20 cellular contexts compared by ENCODE assay signal in the genomic region with DNA sequence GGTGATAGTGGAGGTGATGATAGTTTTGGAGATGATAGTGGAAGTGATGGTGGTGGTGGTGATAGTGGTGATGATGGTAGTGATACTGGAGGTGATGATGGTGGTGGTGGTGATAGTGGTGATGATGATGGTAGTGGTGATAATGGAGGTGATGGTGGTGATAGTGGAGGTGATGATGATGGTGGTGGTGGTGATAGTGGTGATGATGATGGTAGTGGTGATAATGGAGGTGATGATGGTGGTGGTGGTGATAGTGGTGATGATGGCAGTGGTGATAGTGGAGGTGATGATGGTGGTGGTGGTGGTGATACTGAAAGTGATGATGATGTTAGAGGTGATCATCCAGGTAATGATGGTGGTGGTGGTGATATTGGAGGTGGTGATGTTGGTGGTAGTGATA.
"Had no signal": no experiment of that assay in that cellular context is flagged by ENCODE, and none has a peak within 500 bp of the region (broad histone marks: within the 10 kb centered on the region; RNA-seq: fewer than 3 reads in every experiment).

No MANE protein-coding gene starts in this region.

- H3K4me1 ChIP-seq: tibial artery, upper lobe of left lung had no signal

- H3K27me3 ChIP-seq: tibial artery, upper lobe of left lung had no signal

- FAIRE-seq: endothelial cell of umbilical vein had no signal

- DNase-seq: effector CD4-positive, alpha-beta T cell; endodermal cell; erythroblast; foreskin melanocyte; glutamatergic neuron; islet precursor cell; mammary epithelial cell; naive thymus-derived CD4-positive, alpha-beta T cell; nephron progenitor cell; posterior cingulate gyrus; stimulated activated CD4-positive, alpha-beta T cell treated with anti-CD3 and anti-CD28 coated beads, Interleukin-4, amount 100 ng/mL, for 1 hour; stimulated activated CD8-positive, alpha-beta memory T cell treated with anti-CD3 and anti-CD28 coated beads, Interleukin-4, amount 100 ng/mL, for 48 hours; stimulated activated naive CD8-positive, alpha-beta T cell treated with anti-CD3 and anti-CD28 coated beads, Interleukin-15, Interleukin-2, amounts not matched to agents 100 U/mL and 50 U/mL, for 24 hours; tibial artery; upper lobe of left lung had no signal

- H3K9me3 ChIP-seq: tibial artery, upper lobe of left lung had no signal

- H3K4me3 ChIP-seq: coronary artery, smooth muscle cell, tibial artery, upper lobe of left lung had no signal

- H3K36me3 Mint-ChIP-seq: naive thymus-derived CD4-positive, alpha-beta T cell; stimulated activated effector memory CD8-positive, alpha-beta T cell treated with anti-CD3 and anti-CD28 coated beads, Interleukin-12 subunit alpha, Interleukin-12 subunit beta, amount 100 ng/mL, for 72 hours had no signal

- H3K4me1 Mint-ChIP-seq: endodermal cell; naive thymus-derived CD4-positive, alpha-beta T cell; nephron progenitor cell; stimulated activated effector memory CD8-positive, alpha-beta T cell treated with anti-CD3 and anti-CD28 coated beads, Interleukin-12 subunit alpha, Interleukin-12 subunit beta, amount 100 ng/mL, for 72 hours had no signal

- H3K27ac Mint-ChIP-seq: endodermal cell; naive thymus-derived CD4-positive, alpha-beta T cell; nephron progenitor cell; stimulated activated effector memory CD8-positive, alpha-beta T cell treated with anti-CD3 and anti-CD28 coated beads, Interleukin-12 subunit alpha, Interleukin-12 subunit beta, amount 100 ng/mL, for 72 hours had no signal

- H3K4me2 ChIP-seq: smooth muscle cell had no signal

- H3K27ac ChIP-seq: coronary artery, tibial artery, upper lobe of left lung had no signal

- H3K36me3 ChIP-seq: tibial artery, upper lobe of left lung had no signal

- H3K9me3 Mint-ChIP-seq: endodermal cell had no signal

- H3K4me3 Mint-ChIP-seq: endodermal cell; naive thymus-derived CD4-positive, alpha-beta T cell; nephron progenitor cell; stimulated activated effector memory CD8-positive, alpha-beta T cell treated with anti-CD3 and anti-CD28 coated beads, Interleukin-12 subunit alpha, Interleukin-12 subunit beta, amount 100 ng/mL, for 72 hours had no signal

- ATAC-seq: left lobe of liver; naive thymus-derived CD4-positive, alpha-beta T cell; stimulated activated effector memory CD8-positive, alpha-beta T cell treated with anti-CD3 and anti-CD28 coated beads, Interleukin-12 subunit alpha, Interleukin-12 subunit beta, amount 100 ng/mL, for 72 hours; stimulated activated naive CD8-positive, alpha-beta T cell treated with anti-CD3 and anti-CD28 coated beads, Interleukin-15, Interleukin-2, amounts not matched to agents 100 U/mL and 50 U/mL, for 24 hours had no signal
